Comparison of ENCODE assay signal across 8 cellular contexts in genomic region chr7:118182618-118183253, GRCh38. TPM values are rescaled to one million over a fixed set of nuclear protein-coding genes. Genes with fewer than 3 reads are reported as not detected.
DNase-seq lines count a peak whose midpoint lies in the region; ATAC-seq and TF ChIP-seq lines count a peak whose summit lies in the region.

No MANE protein-coding gene starts in this region.

- peak overlapping the region; percentile 90 for H2AFZ ChIP-seq in osteoblast (ENCODE audit: low read length)

- POLR2A ChIA-PET in CD4-positive, alpha-beta T cell (lab: Charles Lee), result no interaction called here

- peaks cover 34% of the 10 kb centered on the region for H3K36me3 Mint-ChIP-seq in CD4-positive, alpha-beta T cell (ENCODE audit: low read depth)
- H3K36me3 Mint-ChIP-seq in endodermal cell (ENCODE audit: low read depth), result peaks cover 23% of the 10 kb centered on the region

- H3K36me3 ChIP-seq in endodermal cell (ENCODE audit: control insufficient read depth, insufficient read depth, low read length), result peaks cover 26% of the 10 kb centered on the region
- no peaks in the 10 kb centered on the region for H3K36me3 ChIP-seq in osteoblast (ENCODE audit: insufficient read depth, low read length)

- intact Hi-C loops in CD4-positive, alpha-beta T cell (cut with DNase I, micrococcal nuclease), result loop anchor here in 1 of 2 experiments (5.0 to 10.0 kb wide), 2 partner anchors 1310 to 1968 kb away; partner anchors contain the start of gene TES

- H3K9me3 ChIP-seq in CD4-positive, alpha-beta T cell (ENCODE audit: control insufficient read depth, low read length), result no peaks in the 10 kb centered on the region
- H3K9me3 ChIP-seq in endodermal cell (ENCODE audit: control insufficient read depth, low read length), result no peaks in the 10 kb centered on the region
- H3K9me3 ChIP-seq in osteoblast (ENCODE audit: low read depth, low read length), result no peaks in the 10 kb centered on the region

- peak overlapping the region; percentile 96 for H3K4me3 ChIP-seq in endodermal cell (ENCODE audit: low read length)
- H3K4me3 ChIP-seq in osteoblast (ENCODE audit: insufficient read depth, low read length), result peak overlapping the region; percentile 84

- CTCF ChIA-PET in CD4-positive, alpha-beta T cell (lab: Charles Lee), result no interaction called here

- DNase-seq in CD4-positive, alpha-beta T cell, result no peak
- DNase-seq in NCI-H2227 treated with DMSO at 0.1 percent for 48 hours (lab: John Stamatoyannopoulos, UW), result peak; percentile 45
- DNase-seq in endodermal cell, result no peak
- no peak for DNase-seq in osteoblast (ENCODE audit: insufficient read length, low spot score, missing footprints)
- no peak for DNase-seq in RPMI8226
- no peak for DNase-seq in NCI-H526 (lab: John Stamatoyannopoulos, UW)
- no peak for DNase-seq in NCI-H1105 treated with DMSO at 0.1 percent for 48 hours (lab: John Stamatoyannopoulos, UW)
- DNase-seq in A172 (ENCODE audit: low spot score), result no peak

- H3K9ac ChIP-seq in endodermal cell (ENCODE audit: extremely low read depth, low read length, poor library complexity, severe bottlenecking), result peak overlapping the region; percentile 89

- H3K4me1 ChIP-seq in endodermal cell (ENCODE audit: control insufficient read depth, insufficient read depth, low read length) (no peaks in the 10 kb centered on the region), osteoblast (ENCODE audit: insufficient read depth, low read length) (peaks cover 24% of the 10 kb centered on the region)

- peak overlapping the region; percentile 86 for H3K27ac ChIP-seq in CD4-positive, alpha-beta T cell (ENCODE audit: low read depth, low read length)
- H3K27ac ChIP-seq in endodermal cell (ENCODE audit: low read depth, low read length) (no peak overlapping the region), osteoblast (ENCODE audit: low read depth, low read length) (peak overlapping the region; percentile 80)

- no peaks in the 10 kb centered on the region for H3K9me3 Mint-ChIP-seq in CD4-positive, alpha-beta T cell
- H3K9me3 Mint-ChIP-seq in endodermal cell, result no peaks in the 10 kb centered on the region

- ATAC-seq in CD4-positive, alpha-beta T cell (ENCODE audit: poor library complexity), result no peak

- TF ChIP-seq CTCF in CD4-positive, alpha-beta T cell (IDR thresholded peaks at IDR 0.05), result no peak
- TF ChIP-seq CTCF in endodermal cell (conservative IDR thresholded peaks at IDR 0.05) (no peak), osteoblast (IDR thresholded peaks at IDR 0.05; ENCODE audit: extremely low read depth, low read depth, low read length) (no peak)

- peaks cover 33% of the 10 kb centered on the region for H3K79me2 ChIP-seq in osteoblast (ENCODE audit: insufficient read depth, low read length)

- peak overlapping the region; percentile 98 for H3K4me2 ChIP-seq in osteoblast (ENCODE audit: insufficient read depth, low read length)

- no peaks in the 10 kb centered on the region for H4K20me1 ChIP-seq in osteoblast (ENCODE audit: insufficient read depth, low read length)

- H3K4me3 Mint-ChIP-seq in CD4-positive, alpha-beta T cell, result peak overlapping the region; percentile 96
- H3K4me3 Mint-ChIP-seq in endodermal cell, result peak overlapping the region; percentile 82

- 90 to 94% methylated on average over 8 to 9 of the region's 10 CpGs for WGBS in endodermal cell (ENCODE audit: insufficient coverage in 1 of 2, insufficient read length in 1 of 2), 2 experiments

- H3K4me1 Mint-ChIP-seq in CD4-positive, alpha-beta T cell (ENCODE audit: low read depth), result peaks cover 48% of the 10 kb centered on the region
- H3K4me1 Mint-ChIP-seq in endodermal cell, result peaks cover 21% of the 10 kb centered on the region

- H3K27me3 Mint-ChIP-seq in CD4-positive, alpha-beta T cell, result no peaks in the 10 kb centered on the region
- no peaks in the 10 kb centered on the region for H3K27me3 Mint-ChIP-seq in endodermal cell (ENCODE audit: insufficient read depth)

- H3K27ac Mint-ChIP-seq in CD4-positive, alpha-beta T cell, result peak overlapping the region; percentile 96
- peak overlapping the region; percentile 99 for H3K27ac Mint-ChIP-seq in endodermal cell

- H3K27me3 ChIP-seq in CD4-positive, alpha-beta T cell (ENCODE audit: control insufficient read depth, insufficient read depth, low read length), result no peaks in the 10 kb centered on the region
- H3K27me3 ChIP-seq in endodermal cell (ENCODE audit: control insufficient read depth, insufficient read depth, low read length, poor library complexity, severe bottlenecking), result no peaks in the 10 kb centered on the region
- no peaks in the 10 kb centered on the region for H3K27me3 ChIP-seq in osteoblast (ENCODE audit: insufficient read depth, low read length)

RNA-seq across cellular contexts. Expression of gene LSM8, which starts 1.2 kb away (rescaled TPM):
- total RNA-seq in CD4-positive, alpha-beta T cell, result 10 to 100 TPM; 47.1 to 49.4 TPM
- total RNA-seq in endodermal cell, result 10 to 100 TPM; 47.9 to 61.4 TPM
- polyA plus RNA-seq in endodermal cell (2013, experiment 1 of 2), result 47.6 TPM
- polyA plus RNA-seq in endodermal cell (2013, experiment 2 of 2), result 45.0 TPM
- 33.0 and 43.8 TPM in 2 replicates for total RNA-seq in osteoblast
- 103 TPM in 2 replicates for total RNA-seq in A172 (2014; rRNA removed; shearing (Covaris generic))

RNA-seq across cellular contexts. Expression of gene ANKRD7, which starts 41.8 kb away (rescaled TPM):
- not detected for total RNA-seq in CD4-positive, alpha-beta T cell
- total RNA-seq in endodermal cell (not detected), osteoblast (1.8 and 3.3 TPM in 2 replicates)
- polyA plus RNA-seq in endodermal cell (2013, experiment 1 of 2), result not detected
- polyA plus RNA-seq in endodermal cell (2013, experiment 2 of 2), result not detected
- 3.2 and 3.8 TPM in 2 replicates for total RNA-seq in A172 (2014; rRNA removed; shearing (Covaris generic))
